ENCODE assay signal across 1 cellular context in the genomic region with DNA sequence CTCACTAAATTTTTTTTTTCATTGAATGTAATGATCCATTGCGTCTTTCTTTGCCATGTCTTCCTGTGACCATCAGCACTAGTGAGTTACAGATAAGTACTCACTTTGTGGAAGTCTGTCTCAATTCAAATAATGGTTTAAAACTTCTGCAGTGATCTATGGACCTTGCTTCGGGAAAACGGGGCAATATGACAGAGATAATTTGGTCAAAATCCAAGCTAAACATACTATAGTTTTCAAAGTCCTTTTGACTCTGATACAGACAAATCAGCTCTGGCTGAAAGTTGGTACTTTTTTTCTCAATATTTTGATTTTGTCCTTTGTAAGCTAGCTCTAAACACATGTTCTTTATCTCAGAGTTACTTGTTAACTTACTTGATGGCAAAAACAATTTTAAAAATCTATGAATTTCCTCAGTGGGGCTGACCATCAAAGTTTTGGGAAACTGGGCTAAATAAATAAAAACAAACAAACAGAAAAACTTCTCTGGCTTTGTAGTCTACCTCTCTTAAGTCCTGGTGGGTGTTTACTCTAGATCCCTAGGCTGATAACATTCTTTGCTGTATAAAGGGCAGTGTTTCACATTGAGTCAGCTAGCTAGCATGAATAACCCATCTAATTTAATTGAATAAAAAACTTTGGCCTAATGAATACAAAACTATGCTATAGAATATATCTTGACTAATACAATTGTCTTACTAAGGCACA.
TF ChIP-seq lines count a peak whose summit lies in the region.

No MANE protein-coding gene starts in this region.

TF ChIP-seq in HepG2, 621 proteins besides CTCF, POLR2A, EP300 and RAD21 (continued from another document and continues in another):
- TF ChIP-seq ZNF577 (CRISPR knock-in tag; IDR thresholded peaks at IDR 0.05; ENCODE audit: borderline replicate concordance, low read depth): no peak
- no peak for TF ChIP-seq CREB1 (IDR thresholded peaks at IDR 0.05)
- 0 out of 2 replicates have a peak, but pooled peaks have one; percentile 15 for TF ChIP-seq CREB1 (CRISPR knock-in tag; IDR thresholded peaks at IDR 0.05)
- TF ChIP-seq, protein P1, sequence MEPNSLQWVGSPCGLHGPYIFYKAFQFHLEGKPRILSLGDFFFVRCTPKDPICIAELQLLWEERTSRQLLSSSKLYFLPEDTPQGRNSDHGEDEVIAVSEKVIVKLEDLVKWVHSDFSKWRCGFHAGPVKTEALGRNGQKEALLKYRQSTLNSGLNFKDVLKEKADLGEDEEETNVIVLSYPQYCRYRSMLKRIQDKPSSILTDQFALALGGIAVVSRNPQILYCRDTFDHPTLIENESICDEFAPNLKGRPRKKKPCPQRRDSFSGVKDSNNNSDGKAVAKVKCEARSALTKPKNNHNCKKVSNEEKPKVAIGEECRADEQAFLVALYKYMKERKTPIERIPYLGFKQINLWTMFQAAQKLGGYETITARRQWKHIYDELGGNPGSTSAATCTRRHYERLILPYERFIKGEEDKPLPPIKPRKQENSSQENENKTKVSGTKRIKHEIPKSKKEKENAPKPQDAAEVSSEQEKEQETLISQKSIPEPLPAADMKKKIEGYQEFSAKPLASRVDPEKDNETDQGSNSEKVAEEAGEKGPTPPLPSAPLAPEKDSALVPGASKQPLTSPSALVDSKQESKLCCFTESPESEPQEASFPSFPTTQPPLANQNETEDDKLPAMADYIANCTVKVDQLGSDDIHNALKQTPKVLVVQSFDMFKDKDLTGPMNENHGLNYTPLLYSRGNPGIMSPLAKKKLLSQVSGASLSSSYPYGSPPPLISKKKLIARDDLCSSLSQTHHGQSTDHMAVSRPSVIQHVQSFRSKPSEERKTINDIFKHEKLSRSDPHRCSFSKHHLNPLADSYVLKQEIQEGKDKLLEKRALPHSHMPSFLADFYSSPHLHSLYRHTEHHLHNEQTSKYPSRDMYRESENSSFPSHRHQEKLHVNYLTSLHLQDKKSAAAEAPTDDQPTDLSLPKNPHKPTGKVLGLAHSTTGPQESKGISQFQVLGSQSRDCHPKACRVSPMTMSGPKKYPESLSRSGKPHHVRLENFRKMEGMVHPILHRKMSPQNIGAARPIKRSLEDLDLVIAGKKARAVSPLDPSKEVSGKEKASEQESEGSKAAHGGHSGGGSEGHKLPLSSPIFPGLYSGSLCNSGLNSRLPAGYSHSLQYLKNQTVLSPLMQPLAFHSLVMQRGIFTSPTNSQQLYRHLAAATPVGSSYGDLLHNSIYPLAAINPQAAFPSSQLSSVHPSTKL (CRISPR knock-in tag; IDR thresholded peaks at IDR 0.05): peak; percentile 62
- no peak for TF ChIP-seq ZSCAN21 (CRISPR knock-in tag; IDR thresholded peaks at IDR 0.05; ENCODE audit: borderline replicate concordance)
- TF ChIP-seq, protein P2, sequence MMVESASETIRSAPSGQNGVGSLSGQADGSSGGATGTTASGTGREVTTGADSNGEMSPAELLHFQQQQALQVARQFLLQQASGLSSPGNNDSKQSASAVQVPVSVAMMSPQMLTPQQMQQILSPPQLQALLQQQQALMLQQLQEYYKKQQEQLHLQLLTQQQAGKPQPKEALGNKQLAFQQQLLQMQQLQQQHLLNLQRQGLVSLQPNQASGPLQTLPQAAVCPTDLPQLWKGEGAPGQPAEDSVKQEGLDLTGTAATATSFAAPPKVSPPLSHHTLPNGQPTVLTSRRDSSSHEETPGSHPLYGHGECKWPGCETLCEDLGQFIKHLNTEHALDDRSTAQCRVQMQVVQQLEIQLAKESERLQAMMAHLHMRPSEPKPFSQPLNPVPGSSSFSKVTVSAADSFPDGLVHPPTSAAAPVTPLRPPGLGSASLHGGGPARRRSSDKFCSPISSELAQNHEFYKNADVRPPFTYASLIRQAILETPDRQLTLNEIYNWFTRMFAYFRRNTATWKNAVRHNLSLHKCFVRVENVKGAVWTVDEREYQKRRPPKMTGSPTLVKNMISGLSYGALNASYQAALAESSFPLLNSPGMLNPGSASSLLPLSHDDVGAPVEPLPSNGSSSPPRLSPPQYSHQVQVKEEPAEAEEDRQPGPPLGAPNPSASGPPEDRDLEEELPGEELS (CRISPR knock-in tag; IDR thresholded peaks at IDR 0.05): peak; percentile 59
- TF ChIP-seq HNF4A (CRISPR knock-in tag; IDR thresholded peaks at IDR 0.05): peak; percentile 12; the same call in 1 of the 2 replicates
- TF ChIP-seq FOXA1 (IDR thresholded peaks at IDR 0.05): 0 out of 2 replicates have a peak, but pooled peaks have one; percentile 34
- peak; percentile 49; the same call in 1 of the 2 replicates for TF ChIP-seq FOXA1 (CRISPR knock-in tag; IDR thresholded peaks at IDR 0.05)
- TF ChIP-seq GATAD1 (CRISPR knock-in tag; IDR thresholded peaks at IDR 0.05): no peak
- TF ChIP-seq MXD4 (CRISPR knock-in tag; IDR thresholded peaks at IDR 0.05): no peak
- TF ChIP-seq GATA4 (IDR thresholded peaks at IDR 0.05; ENCODE audit: borderline replicate concordance, low read depth): peak; percentile 46; the same call in 1 of the 2 replicates
- TF ChIP-seq ISX (CRISPR knock-in tag; conservative IDR thresholded peaks at IDR 0.05): no peak
- TF ChIP-seq TCF7 (IDR thresholded peaks at IDR 0.05; ENCODE audit: low read depth): peak; percentile 81
- TF ChIP-seq, protein P3, sequence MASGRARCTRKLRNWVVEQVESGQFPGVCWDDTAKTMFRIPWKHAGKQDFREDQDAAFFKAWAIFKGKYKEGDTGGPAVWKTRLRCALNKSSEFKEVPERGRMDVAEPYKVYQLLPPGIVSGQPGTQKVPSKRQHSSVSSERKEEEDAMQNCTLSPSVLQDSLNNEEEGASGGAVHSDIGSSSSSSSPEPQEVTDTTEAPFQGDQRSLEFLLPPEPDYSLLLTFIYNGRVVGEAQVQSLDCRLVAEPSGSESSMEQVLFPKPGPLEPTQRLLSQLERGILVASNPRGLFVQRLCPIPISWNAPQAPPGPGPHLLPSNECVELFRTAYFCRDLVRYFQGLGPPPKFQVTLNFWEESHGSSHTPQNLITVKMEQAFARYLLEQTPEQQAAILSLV (CRISPR knock-in tag; IDR thresholded peaks at IDR 0.05; ENCODE audit: borderline replicate concordance): no peak
- TF ChIP-seq, protein P4, sequence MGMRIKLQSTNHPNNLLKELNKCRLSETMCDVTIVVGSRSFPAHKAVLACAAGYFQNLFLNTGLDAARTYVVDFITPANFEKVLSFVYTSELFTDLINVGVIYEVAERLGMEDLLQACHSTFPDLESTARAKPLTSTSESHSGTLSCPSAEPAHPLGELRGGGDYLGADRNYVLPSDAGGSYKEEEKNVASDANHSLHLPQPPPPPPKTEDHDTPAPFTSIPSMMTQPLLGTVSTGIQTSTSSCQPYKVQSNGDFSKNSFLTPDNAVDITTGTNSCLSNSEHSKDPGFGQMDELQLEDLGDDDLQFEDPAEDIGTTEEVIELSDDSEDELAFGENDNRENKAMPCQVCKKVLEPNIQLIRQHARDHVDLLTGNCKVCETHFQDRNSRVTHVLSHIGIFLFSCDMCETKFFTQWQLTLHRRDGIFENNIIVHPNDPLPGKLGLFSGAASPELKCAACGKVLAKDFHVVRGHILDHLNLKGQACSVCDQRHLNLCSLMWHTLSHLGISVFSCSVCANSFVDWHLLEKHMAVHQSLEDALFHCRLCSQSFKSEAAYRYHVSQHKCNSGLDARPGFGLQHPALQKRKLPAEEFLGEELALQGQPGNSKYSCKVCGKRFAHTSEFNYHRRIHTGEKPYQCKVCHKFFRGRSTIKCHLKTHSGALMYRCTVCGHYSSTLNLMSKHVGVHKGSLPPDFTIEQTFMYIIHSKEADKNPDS (CRISPR knock-in tag; IDR thresholded peaks at IDR 0.05): no peak
- TF ChIP-seq NFKB2 (CRISPR knock-in tag; IDR thresholded peaks at IDR 0.05; ENCODE audit: borderline replicate concordance): no peak
- TF ChIP-seq ZNF547 (CRISPR knock-in tag; IDR thresholded peaks at IDR 0.05): no peak
- TF ChIP-seq TCF7L2 (IDR thresholded peaks at IDR 0.05; ENCODE audit: low read depth, low read length): peak; percentile 57; the same call in 1 of the 2 replicates
- no peak for TF ChIP-seq ZNF75D (CRISPR knock-in tag; IDR thresholded peaks at IDR 0.05; ENCODE audit: borderline replicate concordance)
- TF ChIP-seq GTF3A (CRISPR knock-in tag; conservative IDR thresholded peaks at IDR 0.05): no peak
- TF ChIP-seq KLF6 (CRISPR knock-in tag; IDR thresholded peaks at IDR 0.05): no peak
- TF ChIP-seq ZNF7 (CRISPR knock-in tag; IDR thresholded peaks at IDR 0.05): no peak
- TF ChIP-seq HNRNPLL (IDR thresholded peaks at IDR 0.05; ENCODE audit: low read depth, low read length, poor library complexity, severe bottlenecking): no peak
- TF ChIP-seq SOX6 (IDR thresholded peaks at IDR 0.05): no peak
- TF ChIP-seq SOX6 (CRISPR knock-in tag; IDR thresholded peaks at IDR 0.05): peak; percentile 67
- TF ChIP-seq, protein P5, sequence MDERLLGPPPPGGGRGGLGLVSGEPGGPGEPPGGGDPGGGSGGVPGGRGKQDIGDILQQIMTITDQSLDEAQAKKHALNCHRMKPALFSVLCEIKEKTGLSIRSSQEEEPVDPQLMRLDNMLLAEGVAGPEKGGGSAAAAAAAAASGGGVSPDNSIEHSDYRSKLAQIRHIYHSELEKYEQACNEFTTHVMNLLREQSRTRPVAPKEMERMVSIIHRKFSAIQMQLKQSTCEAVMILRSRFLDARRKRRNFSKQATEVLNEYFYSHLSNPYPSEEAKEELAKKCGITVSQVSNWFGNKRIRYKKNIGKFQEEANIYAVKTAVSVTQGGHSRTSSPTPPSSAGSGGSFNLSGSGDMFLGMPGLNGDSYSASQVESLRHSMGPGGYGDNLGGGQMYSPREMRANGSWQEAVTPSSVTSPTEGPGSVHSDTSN (CRISPR knock-in tag; IDR thresholded peaks at IDR 0.05): no peak
- TF ChIP-seq ZNF235 (CRISPR knock-in tag; IDR thresholded peaks at IDR 0.05; ENCODE audit: borderline replicate concordance): no peak
- TF ChIP-seq ZNF430 (CRISPR knock-in tag; IDR thresholded peaks at IDR 0.05): no peak
- TF ChIP-seq SPEN (CRISPR knock-in tag; IDR thresholded peaks at IDR 0.05; ENCODE audit: low read depth): no peak
- peak; percentile 63; the same call in 1 of the 2 replicates for TF ChIP-seq PPARG (CRISPR knock-in tag; conservative IDR thresholded peaks at IDR 0.05)
- TF ChIP-seq NAIF1 (CRISPR knock-in tag; IDR thresholded peaks at IDR 0.05; ENCODE audit: borderline replicate concordance): no peak
- TF ChIP-seq FOXA3 (CRISPR knock-in tag; IDR thresholded peaks at IDR 0.05): peak; percentile 82
- TF ChIP-seq CREM (IDR thresholded peaks at IDR 0.05): peak; percentile 47
- TF ChIP-seq CREM (CRISPR knock-in tag; IDR thresholded peaks at IDR 0.05): no peak
- no peak for TF ChIP-seq ZBTB7A (CRISPR knock-in tag; IDR thresholded peaks at IDR 0.05)
- no peak for TF ChIP-seq HOXA5 (CRISPR knock-in tag; IDR thresholded peaks at IDR 0.05)
- TF ChIP-seq, protein P6, sequence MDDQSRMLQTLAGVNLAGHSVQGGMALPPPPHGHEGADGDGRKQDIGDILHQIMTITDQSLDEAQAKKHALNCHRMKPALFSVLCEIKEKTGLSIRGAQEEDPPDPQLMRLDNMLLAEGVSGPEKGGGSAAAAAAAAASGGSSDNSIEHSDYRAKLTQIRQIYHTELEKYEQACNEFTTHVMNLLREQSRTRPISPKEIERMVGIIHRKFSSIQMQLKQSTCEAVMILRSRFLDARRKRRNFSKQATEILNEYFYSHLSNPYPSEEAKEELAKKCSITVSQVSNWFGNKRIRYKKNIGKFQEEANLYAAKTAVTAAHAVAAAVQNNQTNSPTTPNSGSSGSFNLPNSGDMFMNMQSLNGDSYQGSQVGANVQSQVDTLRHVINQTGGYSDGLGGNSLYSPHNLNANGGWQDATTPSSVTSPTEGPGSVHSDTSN (CRISPR knock-in tag; IDR thresholded peaks at IDR 0.05; ENCODE audit: borderline replicate concordance): no peak
- TF ChIP-seq NCOA2 (CRISPR knock-in tag; IDR thresholded peaks at IDR 0.05): no peak; the same call in 1 of the 2 replicates
- TF ChIP-seq, protein P7, sequence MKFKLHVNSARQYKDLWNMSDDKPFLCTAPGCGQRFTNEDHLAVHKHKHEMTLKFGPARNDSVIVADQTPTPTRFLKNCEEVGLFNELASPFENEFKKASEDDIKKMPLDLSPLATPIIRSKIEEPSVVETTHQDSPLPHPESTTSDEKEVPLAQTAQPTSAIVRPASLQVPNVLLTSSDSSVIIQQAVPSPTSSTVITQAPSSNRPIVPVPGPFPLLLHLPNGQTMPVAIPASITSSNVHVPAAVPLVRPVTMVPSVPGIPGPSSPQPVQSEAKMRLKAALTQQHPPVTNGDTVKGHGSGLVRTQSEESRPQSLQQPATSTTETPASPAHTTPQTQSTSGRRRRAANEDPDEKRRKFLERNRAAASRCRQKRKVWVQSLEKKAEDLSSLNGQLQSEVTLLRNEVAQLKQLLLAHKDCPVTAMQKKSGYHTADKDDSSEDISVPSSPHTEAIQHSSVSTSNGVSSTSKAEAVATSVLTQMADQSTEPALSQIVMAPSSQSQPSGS (CRISPR knock-in tag; IDR thresholded peaks at IDR 0.05): no peak
- no peak for TF ChIP-seq BHLHE40 (IDR thresholded peaks at IDR 0.05; ENCODE audit: low read length)
- TF ChIP-seq CBFB (CRISPR knock-in tag; IDR thresholded peaks at IDR 0.05): no peak
- TF ChIP-seq, protein P8, sequence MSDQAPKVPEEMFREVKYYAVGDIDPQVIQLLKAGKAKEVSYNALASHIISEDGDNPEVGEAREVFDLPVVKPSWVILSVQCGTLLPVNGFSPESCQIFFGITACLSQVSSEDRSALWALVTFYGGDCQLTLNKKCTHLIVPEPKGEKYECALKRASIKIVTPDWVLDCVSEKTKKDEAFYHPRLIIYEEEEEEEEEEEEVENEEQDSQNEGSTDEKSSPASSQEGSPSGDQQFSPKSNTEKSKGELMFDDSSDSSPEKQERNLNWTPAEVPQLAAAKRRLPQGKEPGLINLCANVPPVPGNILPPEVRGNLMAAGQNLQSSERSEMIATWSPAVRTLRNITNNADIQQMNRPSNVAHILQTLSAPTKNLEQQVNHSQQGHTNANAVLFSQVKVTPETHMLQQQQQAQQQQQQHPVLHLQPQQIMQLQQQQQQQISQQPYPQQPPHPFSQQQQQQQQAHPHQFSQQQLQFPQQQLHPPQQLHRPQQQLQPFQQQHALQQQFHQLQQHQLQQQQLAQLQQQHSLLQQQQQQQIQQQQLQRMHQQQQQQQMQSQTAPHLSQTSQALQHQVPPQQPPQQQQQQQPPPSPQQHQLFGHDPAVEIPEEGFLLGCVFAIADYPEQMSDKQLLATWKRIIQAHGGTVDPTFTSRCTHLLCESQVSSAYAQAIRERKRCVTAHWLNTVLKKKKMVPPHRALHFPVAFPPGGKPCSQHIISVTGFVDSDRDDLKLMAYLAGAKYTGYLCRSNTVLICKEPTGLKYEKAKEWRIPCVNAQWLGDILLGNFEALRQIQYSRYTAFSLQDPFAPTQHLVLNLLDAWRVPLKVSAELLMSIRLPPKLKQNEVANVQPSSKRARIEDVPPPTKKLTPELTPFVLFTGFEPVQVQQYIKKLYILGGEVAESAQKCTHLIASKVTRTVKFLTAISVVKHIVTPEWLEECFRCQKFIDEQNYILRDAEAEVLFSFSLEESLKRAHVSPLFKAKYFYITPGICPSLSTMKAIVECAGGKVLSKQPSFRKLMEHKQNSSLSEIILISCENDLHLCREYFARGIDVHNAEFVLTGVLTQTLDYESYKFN (CRISPR knock-in tag; conservative IDR thresholded peaks at IDR 0.05): peak; percentile 44
- TF ChIP-seq, protein P9, sequence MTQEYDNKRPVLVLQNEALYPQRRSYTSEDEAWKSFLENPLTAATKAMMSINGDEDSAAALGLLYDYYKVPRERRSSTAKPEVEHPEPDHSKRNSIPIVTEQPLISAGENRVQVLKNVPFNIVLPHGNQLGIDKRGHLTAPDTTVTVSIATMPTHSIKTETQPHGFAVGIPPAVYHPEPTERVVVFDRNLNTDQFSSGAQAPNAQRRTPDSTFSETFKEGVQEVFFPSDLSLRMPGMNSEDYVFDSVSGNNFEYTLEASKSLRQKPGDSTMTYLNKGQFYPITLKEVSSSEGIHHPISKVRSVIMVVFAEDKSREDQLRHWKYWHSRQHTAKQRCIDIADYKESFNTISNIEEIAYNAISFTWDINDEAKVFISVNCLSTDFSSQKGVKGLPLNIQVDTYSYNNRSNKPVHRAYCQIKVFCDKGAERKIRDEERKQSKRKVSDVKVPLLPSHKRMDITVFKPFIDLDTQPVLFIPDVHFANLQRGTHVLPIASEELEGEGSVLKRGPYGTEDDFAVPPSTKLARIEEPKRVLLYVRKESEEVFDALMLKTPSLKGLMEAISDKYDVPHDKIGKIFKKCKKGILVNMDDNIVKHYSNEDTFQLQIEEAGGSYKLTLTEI (CRISPR knock-in tag; conservative IDR thresholded peaks at IDR 0.05): no peak
